ENCODE assay signal across 29 cellular contexts in the genomic region with DNA sequence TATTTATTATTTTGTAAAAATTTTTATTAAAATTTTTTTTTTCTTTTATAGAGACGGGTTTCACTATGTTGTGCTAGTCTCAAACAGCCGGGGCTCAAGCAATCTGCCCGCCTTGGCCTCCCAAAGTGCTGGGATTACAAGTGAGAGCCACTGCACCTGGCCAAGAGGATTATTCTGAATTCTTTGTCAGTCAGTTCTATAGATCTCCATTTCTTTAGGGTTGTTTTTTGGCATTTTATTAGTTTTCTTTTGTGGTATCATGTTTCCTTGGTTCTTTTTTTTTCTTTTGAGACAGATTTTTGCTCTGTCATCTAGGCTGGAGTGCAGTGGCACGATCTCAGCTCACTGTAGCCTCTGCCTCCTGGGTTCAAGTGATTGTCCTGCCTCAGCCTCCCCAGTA. TPM values are rescaled to one million over a fixed set of nuclear protein-coding genes. Genes with fewer than 3 reads are reported as not detected.
DNase-seq lines count a peak whose midpoint lies in the region; ATAC-seq and TF ChIP-seq lines count a peak whose summit lies in the region.
"Had no signal": no experiment of that assay in that cellular context is flagged by ENCODE, and none has a peak within 500 bp of the region (broad histone marks: within the 10 kb centered on the region; RNA-seq: fewer than 3 reads in every experiment).

No MANE protein-coding gene starts in this region.

- DNase-seq in activated naive CD8-positive, alpha-beta T cell treated with anti-CD3 and anti-CD28 coated beads for 36 hours = no peak
- no peak for DNase-seq in activated naive CD8-positive, alpha-beta T cell treated with anti-CD3 and anti-CD28 coated beads, Interleukin-2, amount 50 U/mL, for 24 hours
- DNase-seq in PC-9 = no peak
- DNase-seq in endodermal cell = no peak
- DNase-seq in type B pancreatic cell (ENCODE audit: extremely low spot score, unreplicated experiment) = no peak
- DNase-seq in GM13977 (ENCODE audit: low spot score) = no peak
- no peak for DNase-seq in NCI-H69 (lab: John Stamatoyannopoulos, UW)
- DNase-seq in stimulated activated CD4-positive, alpha-beta T cell treated with anti-CD3 and anti-CD28 coated beads, Interleukin-4, amount 100 ng/mL, for 4 hours = no peak
- DNase-seq: activated CD4-positive, alpha-beta T cell treated with anti-CD3 and anti-CD28 coated beads for 4 hours; activated CD8-positive, alpha-beta T cell treated with anti-CD3 and anti-CD28 coated beads, Interleukin-2, amount 10 ng/mL, durations not matched to agents 7 days and 5 days; activated naive CD8-positive, alpha-beta T cell treated with anti-CD3 and anti-CD28 coated beads, Interleukin-2, amount 10 ng/mL, durations not matched to agents 7 days and 5 days; CD4-positive, alpha-beta T cell; colonic mucosa; effector memory CD4-positive, alpha-beta T cell; foreskin fibroblast; HCEC 1CT; NCI-H1436 treated with DMSO at 0.1 percent for 48 hours; NCI-H345; NCI-H748 treated with DMSO at 0.1 percent for 48 hours; nucleus accumbens; psoas muscle; SIG-M5; sigmoid colon; stimulated activated CD4-positive, alpha-beta T cell treated with anti-CD3 and anti-CD28 coated beads, Interleukin-4, amount 100 ng/mL, for 1 hour; T1000; trophoblast cell had no signal

- H3K4me2 ChIP-seq in PC-9 = no peak overlapping the region

- no TSS peak for BruUV-seq in PC-9 (replicated peaks; lab: Mats Ljungman, UMichigan)

- no peak overlapping the region for H2AFZ ChIP-seq in PC-9

- in situ Hi-C loops in GM13977 (cut with MboI; ENCODE audit: low pct_unique_long_range_greater_than_20kb, low sequenced_read_pairs, unreplicated experiment) = no loop called here

- no peaks in the 10 kb centered on the region for H3K27me3 Mint-ChIP-seq in activated naive CD8-positive, alpha-beta T cell treated with anti-CD3 and anti-CD28 coated beads for 36 hours
- H3K27me3 Mint-ChIP-seq in activated naive CD8-positive, alpha-beta T cell treated with anti-CD3 and anti-CD28 coated beads, Interleukin-2, amount 50 U/mL, for 24 hours = no peaks in the 10 kb centered on the region
- H3K27me3 Mint-ChIP-seq in endodermal cell (ENCODE audit: insufficient read depth) (no peaks in the 10 kb centered on the region), type B pancreatic cell (no peaks in the 10 kb centered on the region)
- H3K27me3 Mint-ChIP-seq: activated naive CD8-positive, alpha-beta T cell treated with anti-CD3 and anti-CD28 coated beads, Interleukin-2, amount 10 ng/mL, durations not matched to agents 7 days and 5 days; CD4-positive, alpha-beta T cell had no signal

- no peaks in the 10 kb centered on the region for H3K9me2 ChIP-seq in PC-9 (ENCODE audit: insufficient read depth)

- CTCF ChIA-PET in PC-9 (lab: Charles Lee) = no interaction called here

- ATAC-seq in activated naive CD8-positive, alpha-beta T cell treated with anti-CD3 and anti-CD28 coated beads, Interleukin-2, amount 50 U/mL, for 24 hours = no peak
- ATAC-seq: activated CD8-positive, alpha-beta T cell treated with anti-CD3 and anti-CD28 coated beads, Interleukin-2, amount 10 ng/mL, durations not matched to agents 7 days and 5 days had no signal

- H3K9ac ChIP-seq in endodermal cell (ENCODE audit: extremely low read depth, low read length, poor library complexity, severe bottlenecking) = no peak overlapping the region

- H3K36me3 ChIP-seq in PC-9 (ENCODE audit: low read depth) = 0 out of 2 replicates have a peak, but pooled peaks cover 3% of the 10 kb centered on the region
- peaks cover 19% of the 10 kb centered on the region for H3K36me3 ChIP-seq in endodermal cell (ENCODE audit: control insufficient read depth, insufficient read depth, low read length)
- H3K36me3 ChIP-seq: colonic mucosa had no signal

- H3K27me3 ChIP-seq in PC-9 (ENCODE audit: insufficient read depth, low read depth) (no peaks in the 10 kb centered on the region), endodermal cell (ENCODE audit: control insufficient read depth, insufficient read depth, low read length, poor library complexity, severe bottlenecking) (no peaks in the 10 kb centered on the region)
- H3K27me3 ChIP-seq: ascending aorta, colonic mucosa, sigmoid colon had no signal

- POLR2A ChIA-PET in PC-9 (lab: Charles Lee; ENCODE audit: unreplicated experiment) = no interaction called here

- intact Hi-C loops in PC-9 (cut with micrococcal nuclease; ENCODE audit: unreplicated experiment) = no loop called here

- peak overlapping the region; percentile 56 for H3K27ac Mint-ChIP-seq in activated naive CD8-positive, alpha-beta T cell treated with anti-CD3 and anti-CD28 coated beads for 36 hours
- H3K27ac Mint-ChIP-seq in activated naive CD8-positive, alpha-beta T cell treated with anti-CD3 and anti-CD28 coated beads, Interleukin-2, amount 50 U/mL, for 24 hours = no peak overlapping the region
- H3K27ac Mint-ChIP-seq in endodermal cell (peak overlapping the region; percentile 87), type B pancreatic cell (peak overlapping the region; percentile 51)
- H3K27ac Mint-ChIP-seq: activated CD8-positive, alpha-beta T cell treated with anti-CD3 and anti-CD28 coated beads, Interleukin-2, amount 10 ng/mL, durations not matched to agents 7 days and 5 days; activated naive CD8-positive, alpha-beta T cell treated with anti-CD3 and anti-CD28 coated beads, Interleukin-2, amount 10 ng/mL, durations not matched to agents 7 days and 5 days; CD4-positive, alpha-beta T cell; mesothelial cell of epicardium had no signal

- H3K9me3 Mint-ChIP-seq in activated naive CD8-positive, alpha-beta T cell treated with anti-CD3 and anti-CD28 coated beads for 36 hours = peaks cover 1% of the 10 kb centered on the region
- H3K9me3 Mint-ChIP-seq in activated naive CD8-positive, alpha-beta T cell treated with anti-CD3 and anti-CD28 coated beads, Interleukin-2, amount 50 U/mL, for 24 hours = no peaks in the 10 kb centered on the region
- no peaks in the 10 kb centered on the region for H3K9me3 Mint-ChIP-seq in endodermal cell
- no peaks in the 10 kb centered on the region for H3K9me3 Mint-ChIP-seq in type B pancreatic cell
- H3K9me3 Mint-ChIP-seq: activated naive CD8-positive, alpha-beta T cell treated with anti-CD3 and anti-CD28 coated beads, Interleukin-2, amount 10 ng/mL, durations not matched to agents 7 days and 5 days; CD4-positive, alpha-beta T cell; mesothelial cell of epicardium had no signal

- H4K20me1 ChIP-seq in PC-9 (ENCODE audit: insufficient read depth) = peaks cover 10% of the 10 kb centered on the region; the same call in 1 of the 2 replicates

- TF ChIP-seq CTCF in PC-9 (conservative IDR thresholded peaks at IDR 0.05) = no peak
- no peak for TF ChIP-seq CTCF in endodermal cell (conservative IDR thresholded peaks at IDR 0.05)
- no peak for TF ChIP-seq CTCF in type B pancreatic cell (conservative IDR thresholded peaks at IDR 0.05)
- no peak for TF ChIP-seq CTCF in GM13977 (IDR thresholded peaks at IDR 0.05; ENCODE audit: extremely low read depth, insufficient read depth, missing control alignments)

- peaks cover 20% of the 10 kb centered on the region for H3K36me3 Mint-ChIP-seq in activated naive CD8-positive, alpha-beta T cell treated with anti-CD3 and anti-CD28 coated beads for 36 hours
- peaks cover 11% of the 10 kb centered on the region for H3K36me3 Mint-ChIP-seq in activated naive CD8-positive, alpha-beta T cell treated with anti-CD3 and anti-CD28 coated beads, Interleukin-2, amount 50 U/mL, for 24 hours (ENCODE audit: low read depth)
- H3K36me3 Mint-ChIP-seq in endodermal cell (ENCODE audit: low read depth) (peaks cover 20% of the 10 kb centered on the region), type B pancreatic cell (peaks cover 23% of the 10 kb centered on the region)

- H3K9me3 ChIP-seq in PC-9 (ENCODE audit: insufficient read depth, low read depth) = no peaks in the 10 kb centered on the region
- no peaks in the 10 kb centered on the region for H3K9me3 ChIP-seq in endodermal cell (ENCODE audit: control insufficient read depth, low read length)
- H3K9me3 ChIP-seq: colonic mucosa, psoas muscle, sigmoid colon had no signal

- peaks cover 39% of the 10 kb centered on the region for H3K4me1 Mint-ChIP-seq in activated naive CD8-positive, alpha-beta T cell treated with anti-CD3 and anti-CD28 coated beads for 36 hours
- peaks cover 40% of the 10 kb centered on the region for H3K4me1 Mint-ChIP-seq in activated naive CD8-positive, alpha-beta T cell treated with anti-CD3 and anti-CD28 coated beads, Interleukin-2, amount 50 U/mL, for 24 hours
- H3K4me1 Mint-ChIP-seq in endodermal cell (peaks cover 29% of the 10 kb centered on the region), type B pancreatic cell (ENCODE audit: unreplicated experiment) (peaks cover 15% of the 10 kb centered on the region)
- H3K4me1 Mint-ChIP-seq: mesothelial cell of epicardium had no signal

- 91 to 95% methylated on average over 3 to 4 of the region's 4 CpGs for WGBS in endodermal cell (ENCODE audit: insufficient coverage in 1 of 2, insufficient read length in 1 of 2), 2 experiments

- H3K4me3 Mint-ChIP-seq in activated naive CD8-positive, alpha-beta T cell treated with anti-CD3 and anti-CD28 coated beads for 36 hours = no peak overlapping the region
- no peak overlapping the region for H3K4me3 Mint-ChIP-seq in activated naive CD8-positive, alpha-beta T cell treated with anti-CD3 and anti-CD28 coated beads, Interleukin-2, amount 50 U/mL, for 24 hours
- H3K4me3 Mint-ChIP-seq in endodermal cell (no peak overlapping the region), type B pancreatic cell (no peak overlapping the region)
- H3K4me3 Mint-ChIP-seq: activated CD8-positive, alpha-beta T cell treated with anti-CD3 and anti-CD28 coated beads, Interleukin-2, amount 10 ng/mL, durations not matched to agents 7 days and 5 days; activated naive CD8-positive, alpha-beta T cell treated with anti-CD3 and anti-CD28 coated beads, Interleukin-2, amount 10 ng/mL, durations not matched to agents 7 days and 5 days; CD4-positive, alpha-beta T cell; mesothelial cell of epicardium had no signal

- H3K4me1 ChIP-seq in PC-9 (replicated peaks; ENCODE audit: insufficient read depth) = peaks cover 4% of the 10 kb centered on the region; the same call in 1 of the 2 replicates
- no peaks in the 10 kb centered on the region for H3K4me1 ChIP-seq in endodermal cell (ENCODE audit: control insufficient read depth, insufficient read depth, low read length)
- H3K4me1 ChIP-seq: colonic mucosa had no signal

- no peaks in the 10 kb centered on the region; the same call in 1 of the 2 replicates for H3F3A ChIP-seq in PC-9 (ENCODE audit: insufficient read depth, low read depth)

- H3K4me3 ChIP-seq in PC-9 (no peak overlapping the region), endodermal cell (ENCODE audit: low read length) (no peak overlapping the region)
- H3K4me3 ChIP-seq: ascending aorta, colonic mucosa, psoas muscle, sigmoid colon had no signal

- H3K79me2 ChIP-seq in PC-9 (ENCODE audit: low read depth) = peaks cover 93% of the 10 kb centered on the region

- H3K27ac ChIP-seq in PC-9 (peak overlapping the region; percentile 31; the same call in 1 of the 2 replicates), endodermal cell (ENCODE audit: low read depth, low read length) (no peak overlapping the region)
- H3K27ac ChIP-seq: ascending aorta, colonic mucosa, psoas muscle, sigmoid colon, VCaP had no signal

RNA-seq across cellular contexts. Expression of gene UBAP1, which starts 18.4 kb away (rescaled TPM):
- 10 to 100 TPM; 36.8 to 37.1 TPM for total RNA-seq in activated naive CD8-positive, alpha-beta T cell treated with anti-CD3 and anti-CD28 coated beads for 36 hours
- total RNA-seq in PC-9 (2021) (23.7 and 33.8 TPM in 2 replicates), endodermal cell (10 to 100 TPM; 36.4 to 39.8 TPM), type B pancreatic cell (ENCODE audit: low replicate concordance) (35.9 and 46.2 TPM in 2 replicates)
- 37.1 TPM for polyA plus RNA-seq in endodermal cell (2013, experiment 1 of 2)
- 37.3 TPM for polyA plus RNA-seq in endodermal cell (2013, experiment 2 of 2)
